Comparison of ENCODE assay signal across 1 cellular context in genomic region chr14:34912182-34912581, GRCh38.
TF ChIP-seq lines count a peak whose summit lies in the region.

No MANE protein-coding gene starts in this region.

TF ChIP-seq in K562, 482 proteins besides CTCF, POLR2A, EP300 and RAD21 (continued from another document):
- TF ChIP-seq E2F4 (CRISPR knock-in tag; IDR thresholded peaks at IDR 0.05; ENCODE audit: low read depth): no peak
- TF ChIP-seq PRPF4 (IDR thresholded peaks at IDR 0.05; ENCODE audit: insufficient read depth, low read depth, low read length, poor library complexity, severe bottlenecking): no peak
- TF ChIP-seq IRF9 (tag; IDR thresholded peaks at IDR 0.05): no peak
- no peak for TF ChIP-seq CHCHD3 (CRISPR knock-in tag; IDR thresholded peaks at IDR 0.05)
- TF ChIP-seq ZNF609 (CRISPR knock-in tag; IDR thresholded peaks at IDR 0.05; ENCODE audit: borderline replicate concordance): no peak
- no peak for TF ChIP-seq ETS2 (tag; IDR thresholded peaks at IDR 0.05; ENCODE audit: borderline replicate concordance, poor library complexity, severe bottlenecking)
- peak; percentile 60 for TF ChIP-seq ZNF384 (IDR thresholded peaks at IDR 0.05; ENCODE audit: low read depth, low read length)
- 0 out of 2 replicates have a peak, but pooled peaks have one; percentile 17 for TF ChIP-seq ARID1B (IDR thresholded peaks at IDR 0.05)
